In genomic region chrX:53290441-53291041, GRCh38 we compare ENCODE assay signal across 13 cellular contexts.
"Had no signal": no experiment of that assay in that cellular context is flagged by ENCODE, and none has a peak within 500 bp of the region (broad histone marks: within the 10 kb centered on the region; RNA-seq: fewer than 3 reads in every experiment).

No MANE protein-coding gene starts in this region.

- H3K4me3 ChIP-seq: heart right ventricle, lung, tibial artery had no signal

- H3K9me3 ChIP-seq: heart right ventricle, tibial artery had no signal

- H3K9ac ChIP-seq: parathyroid adenoma had no signal

- H3K36me3 ChIP-seq: heart right ventricle, tibial artery had no signal

- H3K27me3 ChIP-seq: tibial artery had no signal

- H3K27ac ChIP-seq: parathyroid adenoma, tibial artery had no signal

- DNase-seq: activated B cell treated with CpG ODN at 0.5 μM for 24 hours; activated CD4-positive, alpha-beta memory T cell treated with anti-CD3 and anti-CD28 coated beads for 36 hours; activated CD4-positive, alpha-beta T cell treated with anti-CD3 and anti-CD28 coated beads for 4 hours; activated T-cell treated with anti-CD3 and anti-CD28 coated beads for 4 hours; cortex of kidney; erythroblast; heart right ventricle; left colon; stimulated activated naive CD4-positive, alpha-beta T cell; T-helper 9 cell; tibial artery had no signal
